In genomic region chr17:7932949-7933348, GRCh38 we compare ENCODE assay signal across 8 cellular contexts. TPM values are rescaled to one million over a fixed set of nuclear protein-coding genes. Genes with fewer than 3 reads are reported as not detected.
DNase-seq lines count a peak whose midpoint lies in the region; ATAC-seq and TF ChIP-seq lines count a peak whose summit lies in the region.

No MANE protein-coding gene starts in this region.

- H3K27me3 ChIP-seq in smooth muscle cell (ENCODE audit: low read depth) = no peaks in the 10 kb centered on the region

- H3K9me3 ChIP-seq in smooth muscle cell (replicated peaks; ENCODE audit: low read depth) = no peaks in the 10 kb centered on the region

- TF ChIP-seq CTCF in GM10248 (IDR thresholded peaks at IDR 0.05; ENCODE audit: control extremely low read depth, extremely low read depth, low read depth, missing control alignments) (peak; percentile 19), smooth muscle cell (IDR thresholded peaks at IDR 0.05; ENCODE audit: borderline replicate concordance, insufficient read depth, poor library complexity, severe bottlenecking) (no peak)

- H3K9ac ChIP-seq in smooth muscle cell (ENCODE audit: low read depth) = peak overlapping the region; percentile 98

- H3K27ac ChIP-seq in smooth muscle cell (ENCODE audit: low read depth) = peak overlapping the region; percentile 85

- peaks cover 17% of the 10 kb centered on the region for H4K20me1 ChIP-seq in smooth muscle cell (ENCODE audit: low read depth)

- peak; percentile 71 for DNase-seq in A172 (ENCODE audit: low spot score)
- DNase-seq in GM10248 (ENCODE audit: extremely low spot score) = peak; percentile 51
- DNase-seq in NOMO-1 treated with dmso at 0.1 percent for 144 hours (lab: John Stamatoyannopoulos, UW; ENCODE audit: unreplicated experiment) = peak; percentile 56
- DNase-seq in amniotic epithelial cell (ENCODE audit: low read depth) = peak; percentile 65
- DNase-seq in iPS-NIHi7 (ENCODE audit: extremely low spot score) = peak; percentile 72
- peak; percentile 38 for DNase-seq in smooth muscle cell (lab: John Stamatoyannopoulos, UW; ENCODE audit: unreplicated experiment)

- peak overlapping the region; percentile 94 for H2AFZ ChIP-seq in smooth muscle cell (ENCODE audit: low read depth)

- ATAC-seq in GM21526 (IDR thresholded peaks at IDR 0.05; ENCODE audit: low FRiP score, unreplicated experiment) (no peak), GM21515 (IDR thresholded peaks at IDR 0.05; ENCODE audit: unreplicated experiment) (no peak)

- peak overlapping the region; percentile 94 for H3K4me3 ChIP-seq in smooth muscle cell

- CTCF ChIA-PET in GM10248 (lab: Yijun Ruan, JAX) = interaction anchor here (0.8 to 10.4 kb wide), 25 partner anchors 8 to 637 kb away, joined by 3 to 107 read pairs (median 4); partner anchors contain the start of gene RNF227

- POLR2A ChIA-PET in GM10248 (lab: Yijun Ruan, JAX) = interaction anchor here (0.7 to 1.4 kb wide), 2 partner anchors 17 to 448 kb away, joined by 3 to 5 read pairs; partner anchors contain the start of gene RNF227

- whole genome bisulfite sequencing in smooth muscle cell (ENCODE audit: low lambda C conversion rate) = 9% methylated on average over 16 of the region's 16 CpGs

- peak overlapping the region; percentile 98 for H3K4me2 ChIP-seq in smooth muscle cell

- no peaks in the 10 kb centered on the region for H3K36me3 ChIP-seq in smooth muscle cell (ENCODE audit: low read depth)

- peaks cover 21% of the 10 kb centered on the region for H3K4me1 ChIP-seq in smooth muscle cell (ENCODE audit: low read depth)

- no peaks in the 10 kb centered on the region for H3F3A ChIP-seq in smooth muscle cell (ENCODE audit: low read depth)

- H3K79me2 ChIP-seq in smooth muscle cell (ENCODE audit: low read depth) = peaks cover 20% of the 10 kb centered on the region

RNA-seq across cellular contexts. Expression of gene CNTROB, which starts 0.9 kb away (rescaled TPM):
- total RNA-seq in A172 (2014; rRNA removed; shearing (Covaris generic)) = 34.5 and 35.4 TPM in 2 replicates
- 11.1 and 23.5 TPM in 2 replicates for total RNA-seq in smooth muscle cell
- 20.6 and 26.3 TPM in 2 replicates for polyA plus RNA-seq in smooth muscle cell

RNA-seq across cellular contexts. Expression of gene TRAPPC1, which starts 1.2 kb away (rescaled TPM):
- total RNA-seq in A172 (2014; rRNA removed; shearing (Covaris generic)) = 54.2 and 64.2 TPM in 2 replicates
- 53.6 and 56.2 TPM in 2 replicates for total RNA-seq in smooth muscle cell
- polyA plus RNA-seq in smooth muscle cell = 364 and 392 TPM in 2 replicates

RNA-seq across cellular contexts. Expression of gene KCNAB3, which starts 3.3 kb away (rescaled TPM):
- 0.38 and 0.55 TPM in 2 replicates for total RNA-seq in A172 (2014; rRNA removed; shearing (Covaris generic))
- total RNA-seq in smooth muscle cell = 4.6 and 8.7 TPM in 2 replicates
- 4.4 and 5.3 TPM in 2 replicates for polyA plus RNA-seq in smooth muscle cell

RNA-seq across cellular contexts. Expression of gene RNF227, which starts 16.9 kb away (rescaled TPM):
- total RNA-seq in A172 (2014; rRNA removed; shearing (Covaris generic)) = 1.5 and 1.8 TPM in 2 replicates
- 3.4 and 5.4 TPM in 2 replicates for total RNA-seq in smooth muscle cell
- polyA plus RNA-seq in smooth muscle cell = 3.5 and 5.1 TPM in 2 replicates

RNA-seq across cellular contexts. Expression of gene CHD3, which starts 44.4 kb away (rescaled TPM):
- 89.2 and 104 TPM in 2 replicates for total RNA-seq in A172 (2014; rRNA removed; shearing (Covaris generic))
- total RNA-seq in smooth muscle cell = 28.5 and 34.9 TPM in 2 replicates
- polyA plus RNA-seq in smooth muscle cell = 16.3 and 23.5 TPM in 2 replicates
